14 cellular contexts compared by ENCODE assay signal in the genomic region with DNA sequence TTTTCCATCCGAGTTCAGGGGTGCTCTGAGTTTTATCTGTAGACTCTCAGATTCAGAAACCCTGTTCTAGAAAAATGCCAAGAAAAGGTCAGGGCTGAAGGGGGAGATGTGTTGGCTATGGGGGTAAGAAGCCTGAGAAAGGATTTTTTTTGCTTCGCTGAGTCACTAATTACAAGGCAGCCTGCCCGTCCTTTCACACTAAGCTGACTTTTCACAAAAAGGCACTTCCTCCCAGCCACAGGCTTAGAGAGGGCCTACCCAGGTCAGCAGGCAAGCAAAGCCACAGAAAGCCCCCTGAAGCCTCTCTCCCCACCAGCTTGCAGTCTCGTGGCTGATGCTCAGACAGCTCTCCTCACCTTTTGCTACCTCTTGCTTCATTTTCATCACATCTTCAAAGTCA.
DNase-seq lines count a peak whose midpoint lies in the region; ATAC-seq and TF ChIP-seq lines count a peak whose summit lies in the region.
"Had no signal": no experiment of that assay in that cellular context is flagged by ENCODE, and none has a peak within 500 bp of the region (broad histone marks: within the 10 kb centered on the region; RNA-seq: fewer than 3 reads in every experiment).

No MANE protein-coding gene starts in this region.

- peaks cover 17% of the 10 kb centered on the region for H3K4me1 Mint-ChIP-seq in chondrocyte (ENCODE audit: low read depth)
- H3K4me1 Mint-ChIP-seq in nephron progenitor cell = peaks cover 35% of the 10 kb centered on the region
- peaks cover 9% of the 10 kb centered on the region for H3K4me1 Mint-ChIP-seq in endothelial cell (ENCODE audit: unreplicated experiment)

- no peak for ATAC-seq in HG03175 (IDR thresholded peaks at IDR 0.05; ENCODE audit: unreplicated experiment)
- no peak for ATAC-seq in HG03460 (IDR thresholded peaks at IDR 0.05; ENCODE audit: unreplicated experiment)
- ATAC-seq: left ventricle myocardium superior had no signal

- H3K36me3 Mint-ChIP-seq in chondrocyte (ENCODE audit: low read depth) (no peaks in the 10 kb centered on the region), nephron progenitor cell (ENCODE audit: low read depth) (peaks cover 9% of the 10 kb centered on the region), endothelial cell (ENCODE audit: low read depth, unreplicated experiment) (no peaks in the 10 kb centered on the region)

- H3K27me3 ChIP-seq in GM06990 (replicated peaks; ENCODE audit: control insufficient read depth, insufficient read depth, low read length) = no peaks in the 10 kb centered on the region
- 0 out of 2 replicates have a peak, but pooled peaks cover 2% of the 10 kb centered on the region for H3K27me3 ChIP-seq in MG63

- DNase-seq in GM06990 (ENCODE audit: extremely low read depth, insufficient read length) (peak; percentile 76), MG63 (peak; percentile 30), chondrocyte (ENCODE audit: low spot score) (no peak), nephron progenitor cell (peak; percentile 14), endothelial cell (ENCODE audit: low spot score) (no peak)
- no peak for DNase-seq in activated CD4-positive, alpha-beta T cell treated with anti-CD3 and anti-CD28 coated beads, Interleukin-2, amount 50 U/mL, for 4 hours
- DNase-seq: activated CD4-positive, CD25-positive, alpha-beta regulatory T cell; activated naive CD4-positive, alpha-beta T cell; DMS 273 treated with DMSO at 0.1 percent for 48 hours; KBM-7; left ventricle myocardium superior; stimulated activated CD8-positive, alpha-beta memory T cell treated with anti-CD3 and anti-CD28 coated beads, Interleukin-4, amount 100 ng/mL, for 48 hours had no signal

- H3K4me3 Mint-ChIP-seq in chondrocyte (ENCODE audit: unreplicated experiment) (no peak overlapping the region), nephron progenitor cell (no peak overlapping the region), endothelial cell (ENCODE audit: unreplicated experiment) (no peak overlapping the region)

- no peaks in the 10 kb centered on the region for H3K9me3 ChIP-seq in MG63

- H3K4me3 ChIP-seq in GM06990 (replicated peaks; ENCODE audit: low read depth, low read length) = no peak overlapping the region
- H3K4me3 ChIP-seq in MG63 = no peak overlapping the region

- no peaks in the 10 kb centered on the region for H3K27me3 Mint-ChIP-seq in chondrocyte (ENCODE audit: low read depth)
- no peaks in the 10 kb centered on the region for H3K27me3 Mint-ChIP-seq in nephron progenitor cell (ENCODE audit: low read depth, poor library complexity)
- peaks cover 3% of the 10 kb centered on the region for H3K27me3 Mint-ChIP-seq in endothelial cell (ENCODE audit: unreplicated experiment)

- H3K27ac Mint-ChIP-seq in chondrocyte (ENCODE audit: unreplicated experiment) = peak overlapping the region; percentile 75
- H3K27ac Mint-ChIP-seq in nephron progenitor cell = peak overlapping the region; percentile 97
- no peak overlapping the region for H3K27ac Mint-ChIP-seq in endothelial cell (ENCODE audit: unreplicated experiment)

- TF ChIP-seq CTCF in GM06990 (IDR thresholded peaks at IDR 0.05; ENCODE audit: insufficient read depth, low read length, poor library complexity, severe bottlenecking) (no peak), chondrocyte (IDR thresholded peaks at IDR 0.05) (no peak), nephron progenitor cell (IDR thresholded peaks at IDR 0.05) (no peak), endothelial cell (IDR thresholded peaks at IDR 0.05; ENCODE audit: unreplicated experiment) (no peak)

- H3K9me3 Mint-ChIP-seq in chondrocyte (ENCODE audit: low read depth) (no peaks in the 10 kb centered on the region), nephron progenitor cell (no peaks in the 10 kb centered on the region), endothelial cell (ENCODE audit: unreplicated experiment) (no peaks in the 10 kb centered on the region)

- H3K36me3 ChIP-seq in GM06990 (ENCODE audit: control insufficient read depth, insufficient read depth, low read length) = no peaks in the 10 kb centered on the region
- H3K36me3 ChIP-seq in MG63 = no peaks in the 10 kb centered on the region

Comparison
In these comparisons a context has a peak if more than half of its experiments do, and no peak if none do; other contexts are left out.
1. DNase-seq: peak in GM06990 (single experiment), MG63 (single experiment) and nephron progenitor cell (single experiment); none in chondrocyte (single experiment), activated CD4-positive, alpha-beta T cell treated with anti-CD3 and anti-CD28 coated beads, Interleukin-2, amount 50 U/mL, for 4 hours (0 of 2) and endothelial cell (single experiment).